1 cellular context compared by ENCODE assay signal in genomic region chr1:159944623-159945455, GRCh38.
TF ChIP-seq lines count a peak whose summit lies in the region.

No MANE protein-coding gene starts in this region.

TF ChIP-seq in HepG2, 621 proteins besides CTCF, POLR2A, EP300 and RAD21:
- TF ChIP-seq HOXA5 (CRISPR knock-in tag; IDR thresholded peaks at IDR 0.05), result no peak
- TF ChIP-seq SP140L (CRISPR knock-in tag; IDR thresholded peaks at IDR 0.05; ENCODE audit: borderline replicate concordance), result no peak
- TF ChIP-seq KLF9 (CRISPR knock-in tag; IDR thresholded peaks at IDR 0.05; ENCODE audit: low read depth), result no peak
- TF ChIP-seq MATR3 (CRISPR knock-in tag; IDR thresholded peaks at IDR 0.05), result no peak
- TF ChIP-seq ZNF839 (CRISPR knock-in tag; IDR thresholded peaks at IDR 0.05; ENCODE audit: borderline replicate concordance), result no peak
- no peak for TF ChIP-seq MNT (IDR thresholded peaks at IDR 0.05)
- no peak for TF ChIP-seq ZNF263 (CRISPR knock-in tag; IDR thresholded peaks at IDR 0.05)
- TF ChIP-seq TOE1 (CRISPR knock-in tag; IDR thresholded peaks at IDR 0.05), result no peak
- no peak for TF ChIP-seq ZNF274 (CRISPR knock-in tag; IDR thresholded peaks at IDR 0.05)
- TF ChIP-seq ZNF367 (CRISPR knock-in tag; IDR thresholded peaks at IDR 0.05; ENCODE audit: borderline replicate concordance), result no peak
- no peak for TF ChIP-seq ZC3H13 (CRISPR knock-in tag; IDR thresholded peaks at IDR 0.05)
- TF ChIP-seq THAP11 (CRISPR knock-in tag; IDR thresholded peaks at IDR 0.05), result no peak
- TF ChIP-seq ZNF772 (CRISPR knock-in tag; IDR thresholded peaks at IDR 0.05), result no peak
- TF ChIP-seq ZNF737 (CRISPR knock-in tag; IDR thresholded peaks at IDR 0.05; ENCODE audit: borderline replicate concordance), result no peak
- no peak for TF ChIP-seq RBAK (CRISPR knock-in tag; IDR thresholded peaks at IDR 0.05)
- no peak for TF ChIP-seq ZC3H4 (CRISPR knock-in tag; IDR thresholded peaks at IDR 0.05; ENCODE audit: borderline replicate concordance)
- no peak for TF ChIP-seq SMAD9 (CRISPR knock-in tag; IDR thresholded peaks at IDR 0.05)
- no peak for TF ChIP-seq JUN (CRISPR knock-in tag; IDR thresholded peaks at IDR 0.05)
- TF ChIP-seq DR1 (CRISPR knock-in tag; IDR thresholded peaks at IDR 0.05), result no peak
- TF ChIP-seq CENPT (CRISPR knock-in tag; IDR thresholded peaks at IDR 0.05; ENCODE audit: low read depth), result no peak
